26 cellular contexts compared by ENCODE assay signal in genomic region chr7:122248472-122248871, GRCh38. TPM values are rescaled to one million over a fixed set of nuclear protein-coding genes. Genes with fewer than 3 reads are reported as not detected.
DNase-seq lines count a peak whose midpoint lies in the region; ATAC-seq, FAIRE-seq and TF ChIP-seq lines count a peak whose summit lies in the region.
"Had no signal": no experiment of that assay in that cellular context is flagged by ENCODE, and none has a peak within 500 bp of the region (broad histone marks: within the 10 kb centered on the region; RNA-seq: fewer than 3 reads in every experiment).

No MANE protein-coding gene starts in this region.

- no peak overlapping the region for H2AFZ ChIP-seq in trophoblast cell (ENCODE audit: insufficient read depth, low read length, poor library complexity)

- TF ChIP-seq POLR2A in body of pancreas (IDR thresholded peaks at IDR 0.05) = no peak

- H3K79me2 ChIP-seq in trophoblast cell (ENCODE audit: control insufficient read depth, insufficient read depth, low read length, poor library complexity) = no peaks in the 10 kb centered on the region

- no peak overlapping the region for H2AK5ac ChIP-seq in trophoblast cell (ENCODE audit: low read length)

- H3K4me3 ChIP-seq in bronchial epithelial cell (ENCODE audit: low read depth, low read length) (no peak overlapping the region), trophoblast cell (ENCODE audit: low read depth, low read length) (no peak overlapping the region), body of pancreas (no peak overlapping the region)
- H3K4me3 ChIP-seq: A549; BLaER1 treated with 17β-estradiol and CSF1 and Interleukin-3, amounts not matched to agents 10 nM and 100 nM had no signal

- no peak for TF ChIP-seq CTCF in bronchial epithelial cell (IDR thresholded peaks at IDR 0.05; ENCODE audit: insufficient read depth, low read length, severe bottlenecking)
- no peak for TF ChIP-seq CTCF in body of pancreas (IDR thresholded peaks at IDR 0.05)

- H4K91ac ChIP-seq in trophoblast cell (ENCODE audit: low read depth, low read length) = no peak overlapping the region

- no peaks in the 10 kb centered on the region for H3K9me3 Mint-ChIP-seq in stimulated activated naive CD8-positive, alpha-beta T cell treated with anti-CD3 and anti-CD28 coated beads, Interleukin-15, amount 100 ng/mL, for 72 hours
- H3K9me3 Mint-ChIP-seq: CD4-positive, alpha-beta T cell had no signal

- H4K12ac ChIP-seq in trophoblast cell (ENCODE audit: low read depth, low read length) = no peak overlapping the region

- FAIRE-seq in bronchial epithelial cell (lab: Jason Lieb, UNC) = no peak
- FAIRE-seq: A549, D721Med, GM12891, H1 had no signal

- H3K27ac ChIP-seq in trophoblast cell (ENCODE audit: low read depth, low read length) = no peak overlapping the region
- H3K27ac ChIP-seq in body of pancreas = no peak overlapping the region
- H3K27ac ChIP-seq: A549; BLaER1 treated with 17β-estradiol and CSF1 and Interleukin-3, amounts not matched to agents 10 nM and 100 nM had no signal

- H3K79me1 ChIP-seq in trophoblast cell (ENCODE audit: low read length) = no peaks in the 10 kb centered on the region

- H3K4me1 ChIP-seq in trophoblast cell (ENCODE audit: control insufficient read depth in 1 of 2, insufficient read depth in 2 of 2, low read length in 2 of 2) = no peaks in the 10 kb centered on the region
- no peaks in the 10 kb centered on the region for H3K4me1 ChIP-seq in body of pancreas
- H3K4me1 ChIP-seq: A549 had no signal

- DNase-seq in HS-5 (ENCODE audit: low read depth) (peak; percentile 49), RKO (ENCODE audit: low spot score) (peak; percentile 37), bronchial epithelial cell (ENCODE audit: low read depth) (peak; percentile 72), trophoblast cell (peak; percentile 31 to 85), NCI-H526 treated with DMSO at 0.1 percent for 48 hours (lab: John Stamatoyannopoulos, UW) (no peak), body of pancreas (no peak)
- DNase-seq in stimulated activated naive CD8-positive, alpha-beta T cell treated with anti-CD3 and anti-CD28 coated beads, Interleukin-15, amount 100 ng/mL, for 72 hours = no peak
- DNase-seq: AML-193; CD4-positive, alpha-beta T cell; GF-D8; NCI-H1105; NCI-H1436 treated with DMSO at 0.1 percent for 48 hours; NCI-H187 treated with DMSO at 0.1 percent for 48 hours; NCI-H2107; NCI-H446; NCI-H524 treated with DMSO at 0.1 percent for 48 hours; NCI-H82; NK-92 treated with Interleukin-12 subunit alpha and Interleukin-12 subunit beta, amount 100 ng/mL, for 24 hours; SIG-M5; SK-N-SH had no signal

- H3K27ac Mint-ChIP-seq in stimulated activated naive CD8-positive, alpha-beta T cell treated with anti-CD3 and anti-CD28 coated beads, Interleukin-15, amount 100 ng/mL, for 72 hours = no peak overlapping the region
- H3K27ac Mint-ChIP-seq: CD4-positive, alpha-beta T cell had no signal

- H3K23ac ChIP-seq in trophoblast cell (ENCODE audit: low read length) = no peak overlapping the region

- no peaks in the 10 kb centered on the region for H3K4me1 Mint-ChIP-seq in stimulated activated naive CD8-positive, alpha-beta T cell treated with anti-CD3 and anti-CD28 coated beads, Interleukin-15, amount 100 ng/mL, for 72 hours

- H3K9ac ChIP-seq in trophoblast cell (ENCODE audit: low read length) = no peak overlapping the region
- H3K9ac ChIP-seq: BLaER1 treated with 17β-estradiol and CSF1 and Interleukin-3, amounts not matched to agents 10 nM and 100 nM; SK-N-SH had no signal

- ATAC-seq in stimulated activated naive CD8-positive, alpha-beta T cell treated with anti-CD3 and anti-CD28 coated beads, Interleukin-15, amount 100 ng/mL, for 72 hours = no peak
- ATAC-seq in body of pancreas = no peak
- ATAC-seq: A549, HCT116 had no signal

- no peak overlapping the region for H3K14ac ChIP-seq in trophoblast cell (ENCODE audit: low read length)

- H3K4ac ChIP-seq in trophoblast cell (ENCODE audit: low read depth, low read length) = no peak overlapping the region

- H3K36me3 ChIP-seq in bronchial epithelial cell (ENCODE audit: control insufficient read depth, insufficient read depth, low read length) (no peaks in the 10 kb centered on the region), trophoblast cell (ENCODE audit: control insufficient read depth in 1 of 2, insufficient read depth in 2 of 2, low read length in 2 of 2) (no peaks in the 10 kb centered on the region), body of pancreas (replicated peaks in 1 of 2; ENCODE audit: insufficient read depth in 1 of 2, low read depth in 2 of 2) (no peaks in the 10 kb centered on the region)
- H3K36me3 ChIP-seq: BLaER1 treated with 17β-estradiol and CSF1 and Interleukin-3, amounts not matched to agents 10 nM and 100 nM had no signal

- peaks cover under 1% of the 10 kb centered on the region for H3K27me3 ChIP-seq in bronchial epithelial cell (ENCODE audit: control insufficient read depth, insufficient read depth, low read length)
- no peaks in the 10 kb centered on the region for H3K27me3 ChIP-seq in trophoblast cell (ENCODE audit: insufficient read depth, low read length)
- H3K27me3 ChIP-seq in body of pancreas = no peaks in the 10 kb centered on the region
- H3K27me3 ChIP-seq: BLaER1 treated with 17β-estradiol and CSF1 and Interleukin-3, amounts not matched to agents 10 nM and 100 nM had no signal

- H3K4me2 ChIP-seq in trophoblast cell (ENCODE audit: low read length) = no peak overlapping the region
- H3K4me2 ChIP-seq: A549; BLaER1 treated with 17β-estradiol and CSF1 and Interleukin-3, amounts not matched to agents 10 nM and 100 nM; SK-N-SH had no signal

- no peak overlapping the region for H4K8ac ChIP-seq in trophoblast cell (ENCODE audit: low read depth, low read length)

- intact Hi-C loops in body of pancreas (cut with DNase I) = no loop called here

- no CpG with 5 or more reads among the region's 2 CpGs for WGBS in trophoblast cell (ENCODE audit: extremely low coverage, insufficient coverage, insufficient read length)
- WGBS in body of pancreas, 2 donors = 54 to 60% methylated on average over 2 of the region's 2 CpGs

- no peak overlapping the region for H2BK12ac ChIP-seq in trophoblast cell (ENCODE audit: low read length)

- H2BK5ac ChIP-seq in trophoblast cell (ENCODE audit: low read depth, low read length, poor library complexity) = no peak overlapping the region

- H2BK120ac ChIP-seq in trophoblast cell (ENCODE audit: insufficient read depth, low read length, poor library complexity) = no peak overlapping the region

- no peak overlapping the region for H3K4me3 Mint-ChIP-seq in stimulated activated naive CD8-positive, alpha-beta T cell treated with anti-CD3 and anti-CD28 coated beads, Interleukin-15, amount 100 ng/mL, for 72 hours
- H3K4me3 Mint-ChIP-seq: CD4-positive, alpha-beta T cell had no signal

- H3K9me3 ChIP-seq in trophoblast cell (ENCODE audit: insufficient read depth, low read depth, low read length) = no peaks in the 10 kb centered on the region
- H3K9me3 ChIP-seq in body of pancreas = no peaks in the 10 kb centered on the region
- H3K9me3 ChIP-seq: A549; BLaER1 treated with 17β-estradiol and CSF1 and Interleukin-3, amounts not matched to agents 10 nM and 100 nM; SK-N-SH had no signal

- no peak overlapping the region for H3K18ac ChIP-seq in trophoblast cell (ENCODE audit: low read length)

- no peaks in the 10 kb centered on the region for H3K27me3 Mint-ChIP-seq in stimulated activated naive CD8-positive, alpha-beta T cell treated with anti-CD3 and anti-CD28 coated beads, Interleukin-15, amount 100 ng/mL, for 72 hours
- H3K27me3 Mint-ChIP-seq: CD4-positive, alpha-beta T cell had no signal

RNA-seq across cellular contexts. Expression of gene FEZF1, which starts 56.1 kb away (rescaled TPM):
- not detected in 2 replicates for total RNA-seq in bronchial epithelial cell
- 0.06 TPM in 1 of 2 replicates, not detected in the other for polyA plus RNA-seq in trophoblast cell (2013)
- total RNA-seq in body of pancreas = not detected
- total RNA-seq: CD4-positive, alpha-beta T cell had no signal
- polyA plus RNA-seq: A549, SK-N-SH had no signal

Comparison
In these comparisons a context has a peak if more than half of its experiments do, and no peak if none do; other contexts are left out.
1. DNase-seq: peak in HS-5 (single experiment), RKO (single experiment), bronchial epithelial cell (single experiment) and trophoblast cell (2 of 2); none in NCI-H526 treated with DMSO at 0.1 percent for 48 hours (single experiment), stimulated activated naive CD8-positive, alpha-beta T cell treated with anti-CD3 and anti-CD28 coated beads, Interleukin-15, amount 100 ng/mL, for 72 hours (0 of 2) and body of pancreas (0 of 4).